Comparison of ENCODE assay signal across 18 cellular contexts in the genomic region with DNA sequence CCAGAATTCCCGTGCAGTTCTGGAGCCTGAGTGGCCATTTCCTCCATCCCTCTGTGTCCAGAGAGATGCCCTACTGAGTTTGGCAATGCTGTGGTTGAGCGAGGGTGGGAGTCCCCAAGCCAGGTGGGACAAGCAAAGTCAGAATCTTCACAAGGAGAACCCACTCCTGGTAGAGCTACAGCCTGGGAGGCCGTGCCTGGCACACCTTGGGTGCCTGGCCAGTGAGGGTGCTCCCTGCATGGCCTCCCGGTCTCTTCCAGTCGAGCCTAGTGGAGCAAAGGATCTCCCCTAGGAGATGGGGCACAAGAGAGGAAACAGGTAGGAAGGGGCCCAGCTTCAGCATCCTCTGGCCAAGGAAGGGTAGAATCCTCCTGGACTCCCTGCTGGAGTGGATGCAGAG. TPM values are rescaled to one million over a fixed set of nuclear protein-coding genes. Genes with fewer than 3 reads are reported as not detected.
DNase-seq lines count a peak whose midpoint lies in the region; ATAC-seq, FAIRE-seq and TF ChIP-seq lines count a peak whose summit lies in the region.
"Had no signal": no experiment of that assay in that cellular context is flagged by ENCODE, and none has a peak within 500 bp of the region (broad histone marks: within the 10 kb centered on the region; RNA-seq: fewer than 3 reads in every experiment).

No MANE protein-coding gene starts in this region.

- H3K36me3 ChIP-seq in GM23338 (ENCODE audit: insufficient read depth) (no peaks in the 10 kb centered on the region), astrocyte (ENCODE audit: insufficient read depth, low read length) (no peaks in the 10 kb centered on the region), osteoblast (ENCODE audit: insufficient read depth, low read length) (no peaks in the 10 kb centered on the region), gastroesophageal sphincter (no peaks in the 10 kb centered on the region)
- H3K36me3 ChIP-seq: colonic mucosa, suprapubic skin had no signal

- H3K27ac ChIP-seq in GM23338 (ENCODE audit: low read depth) (no peak overlapping the region), astrocyte (ENCODE audit: low read depth, low read length) (no peak overlapping the region), osteoblast (ENCODE audit: low read depth, low read length) (no peak overlapping the region), gastroesophageal sphincter (no peak overlapping the region)
- H3K27ac ChIP-seq: HL-60, suprapubic skin had no signal

- H4K20me1 ChIP-seq in GM23338 (replicated peaks; ENCODE audit: insufficient read depth), result no peaks in the 10 kb centered on the region
- H4K20me1 ChIP-seq in astrocyte (ENCODE audit: insufficient read depth, low read length), result no peaks in the 10 kb centered on the region
- no peaks in the 10 kb centered on the region for H4K20me1 ChIP-seq in osteoblast (ENCODE audit: insufficient read depth, low read length)

- H3K4me1 Mint-ChIP-seq in activated CD4-positive, alpha-beta T cell treated with anti-CD3 and anti-CD28 coated beads, Interleukin-2, amount 10 ng/mL, durations not matched to agents 7 days and 5 days, result peaks cover 46% of the 10 kb centered on the region
- H3K4me1 Mint-ChIP-seq in GM23338 (peaks cover 45% of the 10 kb centered on the region), astrocyte (ENCODE audit: low read depth, unreplicated experiment) (peaks cover 5% of the 10 kb centered on the region)

- H3K27me3 ChIP-seq in GM23338 (ENCODE audit: insufficient read depth) (peaks cover 13% of the 10 kb centered on the region), astrocyte (ENCODE audit: insufficient read depth, low read length) (peaks cover 5% of the 10 kb centered on the region), osteoblast (ENCODE audit: insufficient read depth, low read length) (no peaks in the 10 kb centered on the region), gastroesophageal sphincter (no peaks in the 10 kb centered on the region)
- H3K27me3 ChIP-seq: colonic mucosa, suprapubic skin had no signal

- no peaks in the 10 kb centered on the region for H3K9me2 ChIP-seq in GM23338 (ENCODE audit: insufficient read depth)

- TF ChIP-seq CTCF in GM23338 (conservative IDR thresholded peaks at IDR 0.05; ENCODE audit: low read depth in 2 of 2), result no peak
- no peak for TF ChIP-seq CTCF in astrocyte (IDR thresholded peaks at IDR 0.05; ENCODE audit: insufficient read depth, low read depth, low read length)
- TF ChIP-seq CTCF in osteoblast (IDR thresholded peaks at IDR 0.05; ENCODE audit: extremely low read depth, low read depth, low read length), result no peak
- TF ChIP-seq CTCF in gastroesophageal sphincter (IDR thresholded peaks at IDR 0.05), result no peak
- no peak for TF ChIP-seq CTCF in D721Med (IDR thresholded peaks at IDR 0.05; ENCODE audit: insufficient read depth, missing control alignments)

- H3K79me2 ChIP-seq in GM23338 (replicated peaks; ENCODE audit: insufficient read depth), result no peaks in the 10 kb centered on the region
- H3K79me2 ChIP-seq in astrocyte (ENCODE audit: insufficient read depth, low read length), result no peaks in the 10 kb centered on the region
- no peaks in the 10 kb centered on the region for H3K79me2 ChIP-seq in osteoblast (ENCODE audit: insufficient read depth, low read length)

- H3K4me3 Mint-ChIP-seq in activated CD4-positive, alpha-beta T cell treated with anti-CD3 and anti-CD28 coated beads, Interleukin-2, amount 10 ng/mL, durations not matched to agents 7 days and 5 days, result peak overlapping the region; percentile 75
- H3K4me3 Mint-ChIP-seq in GM23338 (peak overlapping the region; percentile 74; the same call in 2 of the 3 replicates), astrocyte (ENCODE audit: unreplicated experiment) (peak overlapping the region; percentile 84)

- H3K4me1 ChIP-seq in GM23338 (ENCODE audit: insufficient read depth) (peaks cover 38% of the 10 kb centered on the region), astrocyte (ENCODE audit: insufficient read depth, low read length) (peaks cover 9% of the 10 kb centered on the region), osteoblast (ENCODE audit: insufficient read depth, low read length) (no peaks in the 10 kb centered on the region), gastroesophageal sphincter (peaks cover 0 to 24% (median 5%) of the 10 kb centered on the region in 3 donors)

- H3K4me3 ChIP-seq in GM23338, result no peak overlapping the region
- no peak overlapping the region for H3K4me3 ChIP-seq in astrocyte (ENCODE audit: insufficient read depth, low read depth, low read length)
- H3K4me3 ChIP-seq in osteoblast (ENCODE audit: insufficient read depth, low read length), result no peak overlapping the region
- H3K4me3 ChIP-seq in gastroesophageal sphincter, result no peak overlapping the region

- no peak overlapping the region for H3K9ac ChIP-seq in astrocyte (ENCODE audit: low read length)

- H3K36me3 Mint-ChIP-seq in activated CD4-positive, alpha-beta T cell treated with anti-CD3 and anti-CD28 coated beads, Interleukin-2, amount 10 ng/mL, durations not matched to agents 7 days and 5 days (ENCODE audit: low read depth), result no peaks in the 10 kb centered on the region
- H3K36me3 Mint-ChIP-seq in GM23338 (ENCODE audit: low read depth) (0 out of 3 replicates have a peak, but pooled peaks cover 3% of the 10 kb centered on the region), astrocyte (ENCODE audit: low read depth, unreplicated experiment) (no peaks in the 10 kb centered on the region)

- ATAC-seq in GM23338 (no peak), gastroesophageal sphincter (no peak)
- ATAC-seq: A549 had no signal

- 0 out of 2 replicates have a peak, but pooled peaks cover 10% of the 10 kb centered on the region for H3F3A ChIP-seq in GM23338 (replicated peaks; ENCODE audit: low read depth)

- H3K27me3 Mint-ChIP-seq in activated CD4-positive, alpha-beta T cell treated with anti-CD3 and anti-CD28 coated beads, Interleukin-2, amount 10 ng/mL, durations not matched to agents 7 days and 5 days, result peaks cover 5% of the 10 kb centered on the region
- peaks cover 34% of the 10 kb centered on the region for H3K27me3 Mint-ChIP-seq in GM23338 (ENCODE audit: insufficient read depth, low read depth, poor library complexity)
- H3K27me3 Mint-ChIP-seq in astrocyte (ENCODE audit: low read depth, unreplicated experiment), result peaks cover 31% of the 10 kb centered on the region

- H2AFZ ChIP-seq in GM23338 (peak overlapping the region; percentile 85), astrocyte (ENCODE audit: low read depth, low read length) (no peak overlapping the region), osteoblast (ENCODE audit: low read length) (no peak overlapping the region)

- H3K4me2 ChIP-seq in GM23338 (peak overlapping the region; percentile 94; the same call in 1 of the 2 replicates), astrocyte (ENCODE audit: low read length) (no peak overlapping the region), osteoblast (ENCODE audit: insufficient read depth, low read length) (no peak overlapping the region)

- peak overlapping the region; percentile 93 for H3K27ac Mint-ChIP-seq in activated CD4-positive, alpha-beta T cell treated with anti-CD3 and anti-CD28 coated beads, Interleukin-2, amount 10 ng/mL, durations not matched to agents 7 days and 5 days
- H3K27ac Mint-ChIP-seq in GM23338 (no peak overlapping the region), astrocyte (ENCODE audit: unreplicated experiment) (no peak overlapping the region)

- no peaks in the 10 kb centered on the region for H3K9me3 Mint-ChIP-seq in activated CD4-positive, alpha-beta T cell treated with anti-CD3 and anti-CD28 coated beads, Interleukin-2, amount 10 ng/mL, durations not matched to agents 7 days and 5 days
- H3K9me3 Mint-ChIP-seq in GM23338 (peaks cover 7% of the 10 kb centered on the region; the same call in 2 of the 3 replicates), astrocyte (ENCODE audit: unreplicated experiment) (no peaks in the 10 kb centered on the region)

- POLR2A ChIA-PET in activated CD4-positive, alpha-beta T cell treated with anti-CD3 and anti-CD28 coated beads, Interleukin-2, amount 10 ng/mL, durations not matched to agents 7 days and 5 days (lab: Charles Lee), result interaction anchor here (0.6 to 0.7 kb wide), 2 partner anchors 47 to 158 kb away, joined by 3 read pairs; no protein-coding TSS in a partner anchor

- 80% methylated on average over 2 of the region's 5 CpGs; no CpG with 5 or more reads in 1 of the 2 donors for WGBS in gastroesophageal sphincter (ENCODE audit: low coverage in 1 of 2), 2 donors

- TF ChIP-seq POLR2A in gastroesophageal sphincter (IDR thresholded peaks at IDR 0.05), result no peak

- CTCF ChIA-PET in activated CD4-positive, alpha-beta T cell treated with anti-CD3 and anti-CD28 coated beads, Interleukin-2, amount 10 ng/mL, durations not matched to agents 7 days and 5 days (lab: Charles Lee), result interaction anchor here (0.8 to 1.9 kb wide), 9 partner anchors 9 to 53 kb away, joined by 3 to 10 read pairs (median 3); no protein-coding TSS in a partner anchor

- DNase-seq in activated CD4-positive, alpha-beta T cell treated with anti-CD3 and anti-CD28 coated beads, Interleukin-2, amount 10 ng/mL, durations not matched to agents 7 days and 5 days, result no peak
- no peak for DNase-seq in activated CD4-positive, alpha-beta T cell treated with anti-CD3 and anti-CD28 coated beads for 48 hours
- DNase-seq in GM23338 (ENCODE audit: low spot score), result no peak
- no peak for DNase-seq in astrocyte (ENCODE audit: low read depth)
- DNase-seq in osteoblast (ENCODE audit: insufficient read length, low spot score, missing footprints), result peak; percentile 47
- no peak for DNase-seq in D721Med (ENCODE audit: insufficient read length, low spot score)
- DNase-seq in stimulated activated CD8-positive, alpha-beta memory T cell treated with anti-CD3 and anti-CD28 coated beads, Interleukin-4, amount 100 ng/mL, for 48 hours, result no peak
- DNase-seq: activated CD8-positive, alpha-beta memory T cell treated with anti-CD3 and anti-CD28 coated beads, Interleukin-2, amount 50 U/mL, for 4 hours; colonic mucosa; glutamatergic neuron; islet precursor cell; midbrain; NCI-H1436 had no signal

- TF ChIP-seq EP300 in gastroesophageal sphincter (IDR thresholded peaks at IDR 0.05), result no peak

- H3K9me3 ChIP-seq in astrocyte (ENCODE audit: insufficient read depth, low read depth, low read length), result no peaks in the 10 kb centered on the region
- no peaks in the 10 kb centered on the region for H3K9me3 ChIP-seq in osteoblast (ENCODE audit: low read depth, low read length)
- no peaks in the 10 kb centered on the region for H3K9me3 ChIP-seq in gastroesophageal sphincter
- H3K9me3 ChIP-seq: A549, colonic mucosa, suprapubic skin had no signal

- FAIRE-seq in astrocyte (lab: Jason Lieb, UNC) (no peak), D721Med (lab: Jason Lieb, UNC) (no peak)
- FAIRE-seq: A549, G401.6 had no signal

TF ChIP-seq in GM23338, 12 proteins besides CTCF, POLR2A, EP300 and RAD21 (continues in another document):
- no peak for TF ChIP-seq EZH2 (IDR thresholded peaks at IDR 0.05; ENCODE audit: low read depth, unreplicated experiment)
- TF ChIP-seq ZNF331 (CRISPR knock-in tag; IDR thresholded peaks at IDR 0.05; ENCODE audit: low read depth), result no peak

RNA-seq across cellular contexts. Expression of gene H3-3A, which starts 57.9 kb away (rescaled TPM):
- 100 to 1,000 TPM; 651 to 657 TPM for total RNA-seq in activated CD4-positive, alpha-beta T cell treated with anti-CD3 and anti-CD28 coated beads, Interleukin-2, amount 10 ng/mL, durations not matched to agents 7 days and 5 days
- 913 and 938 TPM in 2 replicates for total RNA-seq in GM23338 (2014; rRNA removed; shearing (Covaris generic))
- polyA plus RNA-seq in GM23338 (2016; fragmentation: Nextera tagmentation; extraction: Ambion mirVana), result 2,407 and 2,643 TPM in 2 replicates
- total RNA-seq in astrocyte, result 340 and 375 TPM in 2 replicates
- total RNA-seq in osteoblast, result 127 and 166 TPM in 2 replicates
- total RNA-seq in gastroesophageal sphincter, result 100 to 1,000 TPM; 309 to 383 (median 364) TPM
